In genomic region chr3:143827425-143827824, GRCh38 we compare ENCODE assay signal across 24 cellular contexts.
"Had no signal": no experiment of that assay in that cellular context is flagged by ENCODE, and none has a peak within 500 bp of the region (broad histone marks: within the 10 kb centered on the region; RNA-seq: fewer than 3 reads in every experiment).

No MANE protein-coding gene starts in this region.

- H2AFZ ChIP-seq: parathyroid adenoma had no signal

- H3K27ac Mint-ChIP-seq: memory B cell, mesothelial cell of epicardium, progenitor cell of endocrine pancreas had no signal

- H3K79me2 ChIP-seq: parathyroid adenoma had no signal

- H3K36me3 Mint-ChIP-seq: mesothelial cell of epicardium; stimulated activated effector memory CD8-positive, alpha-beta T cell treated with anti-CD3 and anti-CD28 coated beads, Interleukin-12 subunit alpha, Interleukin-12 subunit beta, amount 100 ng/mL, for 72 hours had no signal

- DNase-seq: effector CD4-positive, alpha-beta T cell; head of caudate nucleus; mucosa of descending colon; naive B cell; stimulated activated CD4-positive, alpha-beta T cell treated with anti-CD3 and anti-CD28 coated beads, Interleukin-2, amount 100 ng/mL, for 24 hours; stimulated activated CD4-positive, alpha-beta T cell treated with anti-CD3 and anti-CD28 coated beads, Interleukin-4, amount 100 ng/mL, for 24 hours; stimulated activated naive CD4-positive, alpha-beta T cell treated with Interleukin-2 at 50 U/mL for 16 hours; stomach; thyroid gland; trophoblast cell had no signal

- H3K4me1 ChIP-seq: parathyroid adenoma had no signal

- H3K4me1 Mint-ChIP-seq: neural crest cell had no signal

- H3K4me3 ChIP-seq: coronary artery, lung, mucosa of descending colon, right atrium auricular region, stomach, thyroid gland, vagina had no signal

- H3K27me3 Mint-ChIP-seq: memory B cell; naive B cell; natural killer cell treated with Interleukin-12 subunit alpha and Interleukin-12 subunit beta and Interleukin-15 and Interleukin-18, amount 100 ng/mL, for 72 hours; progenitor cell of endocrine pancreas had no signal

- ATAC-seq: mucosa of descending colon; natural killer cell treated with Interleukin-12 subunit alpha and Interleukin-12 subunit beta and Interleukin-15 and Interleukin-18, amount 100 ng/mL, for 72 hours; sciatic nerve; stimulated activated effector memory CD8-positive, alpha-beta T cell treated with anti-CD3 and anti-CD28 coated beads, Interleukin-12 subunit alpha, Interleukin-12 subunit beta, amount 100 ng/mL, for 72 hours had no signal

- H3K4me3 Mint-ChIP-seq: mesothelial cell of epicardium; neural crest cell; stimulated activated effector memory CD8-positive, alpha-beta T cell treated with anti-CD3 and anti-CD28 coated beads, Interleukin-12 subunit alpha, Interleukin-12 subunit beta, amount 100 ng/mL, for 72 hours had no signal

- H3K36me3 ChIP-seq: neutrophil, right atrium auricular region, stomach, thyroid gland, vagina had no signal

- H3K9me3 ChIP-seq: mucosa of descending colon, neutrophil, right atrium auricular region, stomach, thyroid gland, vagina had no signal

- H3K27ac ChIP-seq: coronary artery, epithelial cell of prostate, parathyroid adenoma, right atrium auricular region, thyroid gland, vagina had no signal

- H3K27me3 ChIP-seq: neutrophil, right atrium auricular region, stomach, thyroid gland, vagina had no signal
